12 cellular contexts compared by ENCODE assay signal in genomic region chr16:67317853-67318252, GRCh38. TPM values are rescaled to one million over a fixed set of nuclear protein-coding genes. Genes with fewer than 3 reads are reported as not detected.
"Had no signal": no experiment of that assay in that cellular context is flagged by ENCODE, and none has a peak within 500 bp of the region (broad histone marks: within the 10 kb centered on the region; RNA-seq: fewer than 3 reads in every experiment).

No MANE protein-coding gene starts in this region.

- FAIRE-seq: H1, H54 had no signal

- H3K4me2 ChIP-seq: GM23338 had no signal

- ATAC-seq: GM23338, HCT116 had no signal

- H3K9ac ChIP-seq: GM23248 had no signal

- H2AFZ ChIP-seq: GM23248, GM23338 had no signal

- H3K4me3 Mint-ChIP-seq: GM23338, H9, HFFc6 had no signal

- H3K27ac ChIP-seq: GM23248 had no signal

- H3K27ac Mint-ChIP-seq: GM23338, H9, HFFc6 had no signal

- H3K36me3 ChIP-seq: HAP-1 had no signal

- H3K9me3 ChIP-seq: HAP-1 had no signal

- H3K4me1 ChIP-seq: HAP-1 had no signal

- DNase-seq: GM23248, GOT3, H7, H9, HCEC 1CT, HFFc6 had no signal

- H3K4me3 ChIP-seq: GM23248, GM23338, HAP-1 had no signal

- H3K9me3 Mint-ChIP-seq: GM23338, H9, HFFc6 had no signal

RNA-seq across cellular contexts. Expression of gene KCTD19, which starts 8.7 kb away (rescaled TPM):
- total RNA-seq: GM23248, H4, HFFc6 had no signal
- polyA plus RNA-seq: GM23248 had no signal

RNA-seq across cellular contexts. Expression of gene LRRC36, which starts 8.8 kb away (rescaled TPM):
- total RNA-seq: GM23248, H1, H7, H9, HFFc6 had no signal
- polyA plus RNA-seq: GM23248, GM23338 had no signal
